15 cellular contexts compared by ENCODE assay signal in the genomic region with DNA sequence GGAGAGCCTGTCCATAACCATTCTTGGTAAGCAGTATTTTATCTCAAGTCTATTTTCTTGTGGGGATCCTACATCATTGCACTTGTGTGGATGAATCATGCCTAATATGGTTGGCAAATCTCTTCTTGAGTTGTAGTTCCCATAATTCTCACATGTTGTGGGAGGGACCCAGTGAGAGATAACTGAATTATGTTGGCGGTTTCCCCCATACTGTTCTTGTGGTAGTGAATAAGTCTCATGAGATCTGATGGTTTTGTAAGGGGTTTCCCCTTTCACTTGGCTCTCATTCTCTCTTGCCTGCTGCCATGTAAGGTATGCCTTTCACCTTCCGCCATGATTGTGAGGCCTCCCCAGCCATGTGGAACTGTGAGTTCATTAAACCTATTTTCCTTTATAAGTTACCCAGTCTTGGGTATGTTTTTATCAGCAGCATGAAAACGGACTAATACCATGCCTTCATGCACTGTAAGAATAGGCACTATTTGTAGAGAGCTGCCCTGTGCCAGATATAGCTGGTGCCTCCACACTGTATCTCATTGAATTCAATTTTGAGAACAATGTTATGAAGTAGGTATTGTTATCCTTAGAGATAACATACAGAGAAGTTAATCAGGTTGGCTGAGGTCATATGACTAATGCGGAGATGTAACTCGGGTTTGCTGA.
A peak's percentile ranks its signal among the peaks of the same experiment; 100 is the strongest.
DNase-seq lines count a peak whose midpoint lies in the region; ATAC-seq lines count a peak whose summit lies in the region.
"Had no signal": no experiment of that assay in that cellular context is flagged by ENCODE, and none has a peak within 500 bp of the region (broad histone marks: within the 10 kb centered on the region; RNA-seq: fewer than 3 reads in every experiment).

No MANE protein-coding gene starts in this region.

- peaks cover 5% of the 10 kb centered on the region for H3K27me3 Mint-ChIP-seq in activated CD4-positive, alpha-beta T cell treated with anti-CD3 and anti-CD28 coated beads, Interleukin-2, amount 10 ng/mL, durations not matched to agents 24 days and 14 days
- H3K27me3 Mint-ChIP-seq in T-helper 2 cell treated with Interferon-gamma antibody and Interleukin-4, amounts not matched to agents 5 μg/mL and 100 μg/mL, for 36 hours (ENCODE audit: low read depth): no peaks in the 10 kb centered on the region
- H3K27me3 Mint-ChIP-seq: central memory CD8-positive, alpha-beta T cell had no signal

- H3K36me3 Mint-ChIP-seq in activated CD4-positive, alpha-beta T cell treated with anti-CD3 and anti-CD28 coated beads, Interleukin-2, amount 10 ng/mL, durations not matched to agents 24 days and 14 days (ENCODE audit: low read depth): no peaks in the 10 kb centered on the region
- H3K36me3 Mint-ChIP-seq in T-helper 2 cell treated with Interferon-gamma antibody and Interleukin-4, amounts not matched to agents 5 μg/mL and 100 μg/mL, for 36 hours (ENCODE audit: low read depth): peaks cover 7% of the 10 kb centered on the region
- H3K36me3 Mint-ChIP-seq: naive B cell, type B pancreatic cell had no signal

- ATAC-seq in GM21786 (IDR thresholded peaks at IDR 0.05; ENCODE audit: unreplicated experiment): peak; percentile 75
- no peak for ATAC-seq in HG02571 (IDR thresholded peaks at IDR 0.05; ENCODE audit: unreplicated experiment)
- ATAC-seq: A549, HCT116, left colon had no signal

- intact Hi-C loops in activated CD4-positive, alpha-beta T cell treated with anti-CD3 and anti-CD28 coated beads, Interleukin-2, amount 10 ng/mL, durations not matched to agents 24 days and 14 days (cut with micrococcal nuclease): loop anchor here (2.0 to 5.0 kb wide), 4 partner anchors 52 to 150 kb away; a partner anchor contains a TSS

- H3K4me3 Mint-ChIP-seq in activated CD4-positive, alpha-beta T cell treated with anti-CD3 and anti-CD28 coated beads, Interleukin-2, amount 10 ng/mL, durations not matched to agents 24 days and 14 days: no peak overlapping the region
- no peak overlapping the region for H3K4me3 Mint-ChIP-seq in T-helper 2 cell treated with Interferon-gamma antibody and Interleukin-4, amounts not matched to agents 5 μg/mL and 100 μg/mL, for 36 hours
- H3K4me3 Mint-ChIP-seq: central memory CD8-positive, alpha-beta T cell; naive B cell; type B pancreatic cell had no signal

- H3K4me1 Mint-ChIP-seq in activated CD4-positive, alpha-beta T cell treated with anti-CD3 and anti-CD28 coated beads, Interleukin-2, amount 10 ng/mL, durations not matched to agents 24 days and 14 days: peaks cover 8% of the 10 kb centered on the region
- peaks cover 22% of the 10 kb centered on the region for H3K4me1 Mint-ChIP-seq in T-helper 2 cell treated with Interferon-gamma antibody and Interleukin-4, amounts not matched to agents 5 μg/mL and 100 μg/mL, for 36 hours (ENCODE audit: low read depth)
- H3K4me1 Mint-ChIP-seq: central memory CD8-positive, alpha-beta T cell; naive B cell had no signal

- H3K9me3 Mint-ChIP-seq in activated CD4-positive, alpha-beta T cell treated with anti-CD3 and anti-CD28 coated beads, Interleukin-2, amount 10 ng/mL, durations not matched to agents 24 days and 14 days: peaks cover 9% of the 10 kb centered on the region
- peaks cover 4% of the 10 kb centered on the region for H3K9me3 Mint-ChIP-seq in T-helper 2 cell treated with Interferon-gamma antibody and Interleukin-4, amounts not matched to agents 5 μg/mL and 100 μg/mL, for 36 hours
- H3K9me3 Mint-ChIP-seq: central memory CD8-positive, alpha-beta T cell; type B pancreatic cell had no signal

- no peak overlapping the region for H3K27ac Mint-ChIP-seq in activated CD4-positive, alpha-beta T cell treated with anti-CD3 and anti-CD28 coated beads, Interleukin-2, amount 10 ng/mL, durations not matched to agents 24 days and 14 days
- H3K27ac Mint-ChIP-seq in T-helper 2 cell treated with Interferon-gamma antibody and Interleukin-4, amounts not matched to agents 5 μg/mL and 100 μg/mL, for 36 hours: no peak overlapping the region
- H3K27ac Mint-ChIP-seq: naive B cell, type B pancreatic cell had no signal

- peak; percentile 38 for DNase-seq in activated CD4-positive, alpha-beta T cell treated with anti-CD3 and anti-CD28 coated beads for 48 hours
- no peak for DNase-seq in activated CD4-positive, alpha-beta T cell treated with anti-CD3 and anti-CD28 coated beads, Interleukin-2, amount 10 ng/mL, durations not matched to agents 24 days and 14 days
- DNase-seq in T-helper 2 cell treated with Interferon-gamma antibody and Interleukin-4, amounts not matched to agents 5 μg/mL and 100 μg/mL, for 36 hours (ENCODE audit: low spot score): peak; percentile 59
- DNase-seq in stimulated activated CD4-positive, alpha-beta T cell treated with anti-CD3 and anti-CD28 coated beads, Interleukin-4, amount 100 ng/mL, for 1 hour: peak; percentile 3
- DNase-seq in GF-D8 (lab: John Stamatoyannopoulos, UW) (no peak), NCI-H187 (lab: John Stamatoyannopoulos, UW) (no peak)
- DNase-seq: activated effector memory CD4-positive, alpha-beta T cell treated with Interleukin-2 at 50 U/mL for 16 hours; left colon; naive B cell had no signal

Comparison
In these comparisons a context has a peak if more than half of its experiments do, and no peak if none do; other contexts are left out.
1. DNase-seq: peak in activated CD4-positive, alpha-beta T cell treated with anti-CD3 and anti-CD28 coated beads for 48 hours (single experiment), T-helper 2 cell treated with Interferon-gamma antibody and Interleukin-4, amounts not matched to agents 5 μg/mL and 100 μg/mL, for 36 hours (single experiment) and stimulated activated CD4-positive, alpha-beta T cell treated with anti-CD3 and anti-CD28 coated beads, Interleukin-4, amount 100 ng/mL, for 1 hour (single experiment); none in activated CD4-positive, alpha-beta T cell treated with anti-CD3 and anti-CD28 coated beads, Interleukin-2, amount 10 ng/mL, durations not matched to agents 24 days and 14 days (single experiment), GF-D8 (single experiment) and NCI-H187 (0 of 2).